8 cellular contexts compared by ENCODE assay signal in the genomic region with DNA sequence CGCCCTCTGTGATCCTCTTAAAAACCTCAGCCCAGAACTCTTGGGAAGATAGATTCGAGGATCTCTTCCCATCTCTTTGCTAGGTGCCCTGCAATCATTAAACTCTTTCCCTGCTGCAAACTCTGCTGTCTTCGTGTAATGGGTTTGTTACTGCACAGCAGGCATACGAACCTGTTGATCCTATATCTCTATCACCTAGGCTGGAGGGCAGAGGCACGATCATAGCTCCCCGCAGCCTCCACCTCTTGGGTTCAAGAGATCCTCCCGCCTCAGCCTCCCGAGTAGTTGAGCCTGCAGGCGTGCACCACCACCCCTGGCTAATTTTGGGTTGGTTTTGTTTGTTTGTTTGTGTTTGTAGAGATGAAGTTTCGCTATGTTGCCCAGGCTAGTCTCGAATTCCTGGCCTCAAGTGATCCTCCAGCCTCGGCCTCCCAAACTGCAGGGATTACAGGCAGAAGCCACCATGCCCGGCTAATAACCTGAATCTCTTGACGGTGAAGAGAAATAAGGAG. TPM values are rescaled to one million over a fixed set of nuclear protein-coding genes. Genes with fewer than 3 reads are reported as not detected.
DNase-seq lines count a peak whose midpoint lies in the region; ATAC-seq and TF ChIP-seq lines count a peak whose summit lies in the region.

No MANE protein-coding gene starts in this region.

- TF ChIP-seq CTCF in left lung (IDR thresholded peaks at IDR 0.05) (no peak), testis (IDR thresholded peaks at IDR 0.05) (no peak)

- no peak overlapping the region for H3K27ac Mint-ChIP-seq in T-helper 2 cell treated with Interferon-gamma antibody and Interleukin-4, amounts not matched to agents 5 μg/mL and 100 μg/mL, for 36 hours

- H3K27me3 Mint-ChIP-seq in T-helper 2 cell treated with Interferon-gamma antibody and Interleukin-4, amounts not matched to agents 5 μg/mL and 100 μg/mL, for 36 hours (ENCODE audit: low read depth), result no peaks in the 10 kb centered on the region

- no peaks in the 10 kb centered on the region for H3K9me3 Mint-ChIP-seq in T-helper 2 cell treated with Interferon-gamma antibody and Interleukin-4, amounts not matched to agents 5 μg/mL and 100 μg/mL, for 36 hours

- 47 to 50% methylated on average over 14 of the region's 14 CpGs for WGBS in testis, 2 donors

- TF ChIP-seq POLR2A in testis (IDR thresholded peaks at IDR 0.05), result no peak

- H3K9ac ChIP-seq in adipocyte (ENCODE audit: low read length), result peak overlapping the region; percentile 95

- intact Hi-C loops in left lung (cut with DNase I) (no loop called here), testis (cut with DNase I; ENCODE audit: low total_unique reads) (no loop called here)

- ATAC-seq in left lung (no peak), HG03196 (IDR thresholded peaks at IDR 0.05; ENCODE audit: unreplicated experiment) (no peak)

- no peaks in the 10 kb centered on the region for H3K9me3 ChIP-seq in adipocyte (ENCODE audit: control insufficient read depth, low read length)
- H3K9me3 ChIP-seq in left lung, result no peaks in the 10 kb centered on the region
- no peaks in the 10 kb centered on the region for H3K9me3 ChIP-seq in testis

- H3K4me1 Mint-ChIP-seq in T-helper 2 cell treated with Interferon-gamma antibody and Interleukin-4, amounts not matched to agents 5 μg/mL and 100 μg/mL, for 36 hours (ENCODE audit: low read depth), result peaks cover 10% of the 10 kb centered on the region

- H3K4me3 ChIP-seq in adipocyte (ENCODE audit: low read length) (peak overlapping the region; percentile 97), left lung (peak overlapping the region; percentile 54 to 72), testis (peak overlapping the region; percentile 72 to 81)

- no peak for DNase-seq in T-helper 2 cell treated with Interferon-gamma antibody and Interleukin-4, amounts not matched to agents 5 μg/mL and 100 μg/mL, for 36 hours (ENCODE audit: low spot score)
- DNase-seq in T-helper 2 cell, result no peak
- no peak for DNase-seq in adipocyte (ENCODE audit: low read depth)
- DNase-seq in left lung, result no peak
- no peak for DNase-seq in testis
- no peak for DNase-seq in NCI-H345 (lab: John Stamatoyannopoulos, UW)
- no peak for DNase-seq in UCSD-AML1 (lab: John Stamatoyannopoulos, UW; ENCODE audit: unreplicated experiment)

- peaks cover 13% of the 10 kb centered on the region for H3K4me1 ChIP-seq in adipocyte (ENCODE audit: control insufficient read depth, insufficient read depth, low read length)
- peaks cover 4 to 18% of the 10 kb centered on the region in 2 donors for H3K4me1 ChIP-seq in left lung
- peaks cover 11% of the 10 kb centered on the region for H3K4me1 ChIP-seq in testis

- H3K36me3 Mint-ChIP-seq in T-helper 2 cell treated with Interferon-gamma antibody and Interleukin-4, amounts not matched to agents 5 μg/mL and 100 μg/mL, for 36 hours (ENCODE audit: low read depth), result no peaks in the 10 kb centered on the region

- H3K4me3 Mint-ChIP-seq in T-helper 2 cell treated with Interferon-gamma antibody and Interleukin-4, amounts not matched to agents 5 μg/mL and 100 μg/mL, for 36 hours, result peak overlapping the region; percentile 89

- H3K27ac ChIP-seq in left lung (peak overlapping the region; percentile 65 to 69), testis (peak overlapping the region; percentile 9 to 65)

- H3K36me3 ChIP-seq in adipocyte (ENCODE audit: control insufficient read depth, insufficient read depth, low read length, severe bottlenecking) (peaks cover 15% of the 10 kb centered on the region), left lung (peaks cover 0 to 8% of the 10 kb centered on the region in 2 donors), testis (ENCODE audit: low read depth, missing control alignments) (no peaks in the 10 kb centered on the region)

- H3K27me3 ChIP-seq in adipocyte (replicated peaks; ENCODE audit: control insufficient read depth, insufficient read depth, low read length) (no peaks in the 10 kb centered on the region), left lung (no peaks in the 10 kb centered on the region), testis (no peaks in the 10 kb centered on the region)

RNA-seq across cellular contexts. Expression of a gene that starts 0.5 kb away (rescaled TPM):
- total RNA-seq in left lung (1 to 10 TPM; 6.2 to 8.0 TPM), testis (10 to 100 TPM; 14.6 to 23.6 TPM)
- 14.1 TPM for polyA plus RNA-seq in testis (ENCODE audit: insufficient read depth, low read depth, low replicate concordance)

RNA-seq across cellular contexts. Expression of a gene that starts 30.7 kb away (rescaled TPM):
- total RNA-seq in left lung (1 to 10 TPM; 1.4 to 1.5 TPM), testis (1 to 10 TPM; 1.7 to 4.3 TPM)
- polyA plus RNA-seq in testis (ENCODE audit: insufficient read depth, low read depth, low replicate concordance), result 11.7 TPM
